Comparison of ENCODE assay signal across 10 cellular contexts in the genomic region with DNA sequence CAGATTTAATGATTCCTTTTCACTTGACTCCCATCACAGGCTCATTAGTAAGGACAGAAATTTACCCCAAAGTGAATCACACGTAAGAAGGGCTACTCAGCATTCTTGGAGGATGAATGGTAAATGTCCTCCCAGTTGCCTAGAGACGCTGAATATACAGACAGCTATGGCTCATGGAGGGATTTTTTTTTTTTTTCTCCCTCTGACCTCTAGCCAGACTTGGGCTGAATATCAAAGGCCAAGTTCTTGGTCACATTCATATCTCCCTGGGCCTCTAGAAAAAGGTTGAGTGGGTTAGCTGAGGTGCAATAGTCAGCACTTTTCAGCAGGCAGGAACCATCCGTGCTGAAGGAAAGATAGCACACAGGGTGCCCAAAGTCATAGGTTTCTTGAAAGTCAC.
DNase-seq lines count a peak whose midpoint lies in the region; ATAC-seq and TF ChIP-seq lines count a peak whose summit lies in the region.
"Had no signal": no experiment of that assay in that cellular context is flagged by ENCODE, and none has a peak within 500 bp of the region (broad histone marks: within the 10 kb centered on the region; RNA-seq: fewer than 3 reads in every experiment).

No MANE protein-coding gene starts in this region.

- H3K36me3 ChIP-seq in adipocyte (ENCODE audit: control insufficient read depth, insufficient read depth, low read length, severe bottlenecking), result no peaks in the 10 kb centered on the region
- no peaks in the 10 kb centered on the region for H3K36me3 ChIP-seq in left ventricle myocardium inferior
- no peaks in the 10 kb centered on the region for H3K36me3 ChIP-seq in thoracic aorta
- no peaks in the 10 kb centered on the region for H3K36me3 ChIP-seq in tibial artery
- H3K36me3 ChIP-seq: BE2C had no signal

- H3K36me3 Mint-ChIP-seq in activated CD8-positive, alpha-beta T cell treated with anti-CD3 and anti-CD28 coated beads for 36 hours (ENCODE audit: low read depth), result no peaks in the 10 kb centered on the region
- H3K36me3 Mint-ChIP-seq in activated CD8-positive, alpha-beta T cell treated with anti-CD3 and anti-CD28 coated beads, Interleukin-2, amount 10 ng/mL, durations not matched to agents 7 days and 5 days (ENCODE audit: low read depth), result no peaks in the 10 kb centered on the region

- H3K4me3 Mint-ChIP-seq in activated CD8-positive, alpha-beta T cell treated with anti-CD3 and anti-CD28 coated beads for 36 hours, result no peak overlapping the region
- no peak overlapping the region for H3K4me3 Mint-ChIP-seq in activated CD8-positive, alpha-beta T cell treated with anti-CD3 and anti-CD28 coated beads, Interleukin-2, amount 10 ng/mL, durations not matched to agents 7 days and 5 days
- H3K4me3 Mint-ChIP-seq: activated T-helper 1 cell treated with anti-CD3 and anti-CD28 coated beads, Interleukin-12 subunit alpha, Interleukin-12 subunit beta, Interleukin-2, Interleukin-4 antibody, amounts not matched to agents 30 ng/mL and 10 ng/mL and 1 ng/mL, durations not matched to agents 14 hours and 24 hours and 36 hours had no signal

- no peak for DNase-seq in activated CD8-positive, alpha-beta T cell treated with anti-CD3 and anti-CD28 coated beads for 36 hours
- DNase-seq in activated CD8-positive, alpha-beta T cell treated with anti-CD3 and anti-CD28 coated beads, Interleukin-2, amount 10 ng/mL, durations not matched to agents 7 days and 5 days, result no peak
- DNase-seq in adipocyte (ENCODE audit: low read depth) (peak; percentile 82), left ventricle myocardium inferior (no peak), thoracic aorta (ENCODE audit: low spot score) (no peak), GM10266 (ENCODE audit: extremely low spot score) (no peak), tibial artery (no peak), NCI-H146 treated with DMSO at 0.1 percent for 48 hours (lab: John Stamatoyannopoulos, UW; ENCODE audit: unreplicated experiment) (no peak)
- DNase-seq: BE2C had no signal

- H3K27ac ChIP-seq in left ventricle myocardium inferior (replicated peaks) (peak overlapping the region; percentile 50), thoracic aorta (no peak overlapping the region), tibial artery (no peak overlapping the region)

- no peak overlapping the region for H3K27ac Mint-ChIP-seq in activated CD8-positive, alpha-beta T cell treated with anti-CD3 and anti-CD28 coated beads for 36 hours
- H3K27ac Mint-ChIP-seq in activated CD8-positive, alpha-beta T cell treated with anti-CD3 and anti-CD28 coated beads, Interleukin-2, amount 10 ng/mL, durations not matched to agents 7 days and 5 days, result no peak overlapping the region

- POLR2A ChIA-PET in activated CD8-positive, alpha-beta T cell treated with anti-CD3 and anti-CD28 coated beads for 36 hours (lab: Charles Lee), result no interaction called here
- POLR2A ChIA-PET in activated CD8-positive, alpha-beta T cell treated with anti-CD3 and anti-CD28 coated beads, Interleukin-2, amount 10 ng/mL, durations not matched to agents 7 days and 5 days (lab: Charles Lee), result no interaction called here

- intact Hi-C loops in activated CD8-positive, alpha-beta T cell treated with anti-CD3 and anti-CD28 coated beads for 36 hours (cut with micrococcal nuclease), result no loop called here
- intact Hi-C loops in left ventricle myocardium inferior (cut with micrococcal nuclease) (no loop called here), tibial artery (cut with DNase I; ENCODE audit: low total_unique reads) (no loop called here)

- H3K27me3 ChIP-seq in adipocyte (replicated peaks; ENCODE audit: control insufficient read depth, insufficient read depth, low read length) (no peaks in the 10 kb centered on the region), left ventricle myocardium inferior (ENCODE audit: low read depth) (no peaks in the 10 kb centered on the region), thoracic aorta (replicated peaks; ENCODE audit: insufficient read depth) (no peaks in the 10 kb centered on the region), tibial artery (no peaks in the 10 kb centered on the region)
- H3K27me3 ChIP-seq: BE2C had no signal

- peak; percentile 77 for ATAC-seq in activated CD8-positive, alpha-beta T cell treated with anti-CD3 and anti-CD28 coated beads for 36 hours
- ATAC-seq in activated CD8-positive, alpha-beta T cell treated with anti-CD3 and anti-CD28 coated beads, Interleukin-2, amount 10 ng/mL, durations not matched to agents 7 days and 5 days, result no peak
- peak; percentile 73 for ATAC-seq in thoracic aorta (ENCODE audit: insufficient number of reproducible peaks, low FRiP score, low read depth)

- H3K4me1 ChIP-seq in adipocyte (ENCODE audit: control insufficient read depth, insufficient read depth, low read length) (peaks cover 35% of the 10 kb centered on the region), left ventricle myocardium inferior (peaks cover 40% of the 10 kb centered on the region), thoracic aorta (ENCODE audit: control insufficient read depth in 1 of 2, low read depth in 2 of 2) (peaks cover 6 to 22% of the 10 kb centered on the region in 2 donors), tibial artery (peaks cover 0 to 28% (median 4%) of the 10 kb centered on the region in 4 donors)
- H3K4me1 ChIP-seq: BE2C had no signal

- H3K9me3 Mint-ChIP-seq in activated CD8-positive, alpha-beta T cell treated with anti-CD3 and anti-CD28 coated beads for 36 hours, result no peaks in the 10 kb centered on the region
- H3K9me3 Mint-ChIP-seq in activated CD8-positive, alpha-beta T cell treated with anti-CD3 and anti-CD28 coated beads, Interleukin-2, amount 10 ng/mL, durations not matched to agents 7 days and 5 days (ENCODE audit: insufficient read depth), result no peaks in the 10 kb centered on the region
- H3K9me3 Mint-ChIP-seq: activated T-helper 1 cell treated with anti-CD3 and anti-CD28 coated beads, Interleukin-12 subunit alpha, Interleukin-12 subunit beta, Interleukin-2, Interleukin-4 antibody, amounts not matched to agents 30 ng/mL and 10 ng/mL and 1 ng/mL, durations not matched to agents 14 hours and 24 hours and 36 hours had no signal

- H3K4me3 ChIP-seq in adipocyte (ENCODE audit: low read length) (peak overlapping the region; percentile 56), left ventricle myocardium inferior (no peak overlapping the region), thoracic aorta (no peak overlapping the region), tibial artery (no peak overlapping the region)

- TF ChIP-seq CTCF in activated CD8-positive, alpha-beta T cell treated with anti-CD3 and anti-CD28 coated beads for 36 hours (IDR thresholded peaks at IDR 0.05), result no peak
- TF ChIP-seq CTCF in left ventricle myocardium inferior (IDR thresholded peaks at IDR 0.05; ENCODE audit: borderline replicate concordance), result no peak
- TF ChIP-seq CTCF in thoracic aorta (IDR thresholded peaks at IDR 0.05), result no peak
- TF ChIP-seq CTCF in GM10266 (IDR thresholded peaks at IDR 0.05; ENCODE audit: control insufficient read depth, insufficient read depth, low read depth, missing control alignments), result no peak
- TF ChIP-seq CTCF in tibial artery (IDR thresholded peaks at IDR 0.05), result no peak

- H3K27me3 Mint-ChIP-seq in activated CD8-positive, alpha-beta T cell treated with anti-CD3 and anti-CD28 coated beads for 36 hours, result peaks cover 2% of the 10 kb centered on the region
- no peaks in the 10 kb centered on the region for H3K27me3 Mint-ChIP-seq in activated CD8-positive, alpha-beta T cell treated with anti-CD3 and anti-CD28 coated beads, Interleukin-2, amount 10 ng/mL, durations not matched to agents 7 days and 5 days (ENCODE audit: low read depth)

- CTCF ChIA-PET in activated CD8-positive, alpha-beta T cell treated with anti-CD3 and anti-CD28 coated beads for 36 hours (lab: Charles Lee), result interaction anchor here (0.8 kb wide), 1 partner anchor 33 kb away, joined by 3 read pairs; no protein-coding TSS in a partner anchor
- CTCF ChIA-PET in activated CD8-positive, alpha-beta T cell treated with anti-CD3 and anti-CD28 coated beads, Interleukin-2, amount 10 ng/mL, durations not matched to agents 7 days and 5 days (lab: Charles Lee), result interaction anchor here (1.2 kb wide), 1 partner anchor 47 kb away, joined by 3 read pairs; no protein-coding TSS in a partner anchor

- peaks cover 20% of the 10 kb centered on the region for H3K4me1 Mint-ChIP-seq in activated CD8-positive, alpha-beta T cell treated with anti-CD3 and anti-CD28 coated beads for 36 hours (ENCODE audit: low read depth)
- peaks cover 8% of the 10 kb centered on the region for H3K4me1 Mint-ChIP-seq in activated CD8-positive, alpha-beta T cell treated with anti-CD3 and anti-CD28 coated beads, Interleukin-2, amount 10 ng/mL, durations not matched to agents 7 days and 5 days (ENCODE audit: low read depth)

- H3K9me3 ChIP-seq in adipocyte (ENCODE audit: control insufficient read depth, low read length) (no peaks in the 10 kb centered on the region), left ventricle myocardium inferior (replicated peaks) (no peaks in the 10 kb centered on the region), thoracic aorta (no peaks in the 10 kb centered on the region), tibial artery (no peaks in the 10 kb centered on the region)
- H3K9me3 ChIP-seq: BE2C had no signal

- no peak overlapping the region for H3K9ac ChIP-seq in adipocyte (ENCODE audit: low read length)
